Comparison of ENCODE assay signal across 13 cellular contexts in genomic region chr1:157597959-157598667, GRCh38. TPM values are rescaled to one million over a fixed set of nuclear protein-coding genes. Genes with fewer than 3 reads are reported as not detected.
DNase-seq lines count a peak whose midpoint lies in the region; ATAC-seq, FAIRE-seq and TF ChIP-seq lines count a peak whose summit lies in the region.
"Had no signal": no experiment of that assay in that cellular context is flagged by ENCODE, and none has a peak within 500 bp of the region (broad histone marks: within the 10 kb centered on the region; RNA-seq: fewer than 3 reads in every experiment).

TSS of gene FCRL4 (minus strand) at chr1:157598085. CDS start at chr1:157597944, 141 bp downstream.

- H2AK5ac ChIP-seq in mesendoderm (ENCODE audit: low read length): no peak within 1 kb of the TSS

- no peak for TF ChIP-seq CTCF in OCI-LY3 (IDR thresholded peaks at IDR 0.05; ENCODE audit: low read depth, low read length)
- TF ChIP-seq CTCF in uterus (IDR thresholded peaks at IDR 0.05): no peak

- H3K4me3 ChIP-seq in OCI-LY3 (ENCODE audit: low read length) (peak within 1 kb of the TSS; percentile 35), uterus (no peak within 1 kb of the TSS), mesendoderm (ENCODE audit: low read length) (no peak within 1 kb of the TSS)
- H3K4me3 ChIP-seq: hepatocyte had no signal

- DNase-seq in GM12891 (ENCODE audit: insufficient read length, low spot score) (no peak), NCI-H510A (lab: John Stamatoyannopoulos, UW) (no peak), uterus (no peak), NK-92 (lab: John Stamatoyannopoulos, UW; ENCODE audit: unreplicated experiment) (no peak), mesendoderm (no peak)
- DNase-seq: KBM-7, NCI-H526 treated with DMSO at 0.1 percent for 48 hours had no signal

- ATAC-seq in GM19438 (IDR thresholded peaks at IDR 0.05; ENCODE audit: low read depth, unreplicated experiment) (peak; percentile 54), HG02981 (IDR thresholded peaks at IDR 0.05; ENCODE audit: unreplicated experiment) (peak; percentile 69)

- H3K23ac ChIP-seq in mesendoderm (ENCODE audit: low read length): no peak within 1 kb of the TSS

- H3K9me3 ChIP-seq in OCI-LY3 (ENCODE audit: insufficient read depth, low read length) (no peaks in the 10 kb centered on the region), uterus (no peaks in the 10 kb centered on the region)

- WGBS in mesendoderm (ENCODE audit: extremely low coverage, insufficient coverage, low lambda C conversion rate): no CpG with 5 or more reads among the region's 2 CpGs

- peak within 1 kb of the TSS; percentile 64 for H3K4me2 ChIP-seq in OCI-LY3 (ENCODE audit: low read length)
- no peak within 1 kb of the TSS for H3K4me2 ChIP-seq in mesendoderm (ENCODE audit: low read length)
- H3K4me2 ChIP-seq: hepatocyte had no signal

- no peaks in the 10 kb centered on the region for H3K79me1 ChIP-seq in mesendoderm (ENCODE audit: low read length)

- peaks cover 43% of the 10 kb centered on the region for H3K4me1 ChIP-seq in OCI-LY3 (ENCODE audit: low read length)
- no peaks in the 10 kb centered on the region for H3K4me1 ChIP-seq in uterus
- no peaks in the 10 kb centered on the region for H3K4me1 ChIP-seq in mesendoderm (ENCODE audit: control insufficient read depth, low read depth, low read length)

- H3K36me3 ChIP-seq in OCI-LY3 (replicated peaks; ENCODE audit: low read depth, low read length) (no peaks in the 10 kb centered on the region), uterus (no peaks in the 10 kb centered on the region), mesendoderm (ENCODE audit: control insufficient read depth, insufficient read depth, low read length) (no peaks in the 10 kb centered on the region)

- H3K27me3 ChIP-seq in OCI-LY3 (ENCODE audit: low read depth, low read length): peaks cover 75% of the 10 kb centered on the region
- H3K27me3 ChIP-seq in uterus: no peaks in the 10 kb centered on the region
- no peaks in the 10 kb centered on the region for H3K27me3 ChIP-seq in mesendoderm (ENCODE audit: insufficient read depth, low read length, poor library complexity)
- H3K27me3 ChIP-seq: hepatocyte had no signal

- no peak within 1 kb of the TSS for H2BK15ac ChIP-seq in mesendoderm (replicated peaks; ENCODE audit: low read depth)

- H3K18ac ChIP-seq in mesendoderm (ENCODE audit: low read length): no peak within 1 kb of the TSS

- peaks cover 34% of the 10 kb centered on the region for H4K20me1 ChIP-seq in OCI-LY3 (ENCODE audit: insufficient read depth, low read length)

- intact Hi-C loops in uterus (cut with DNase I; ENCODE audit: low total_unique reads): no loop called here

- no peak within 1 kb of the TSS for H2AFZ ChIP-seq in OCI-LY3 (ENCODE audit: low read depth, low read length)
- H2AFZ ChIP-seq: hepatocyte had no signal

- H2BK120ac ChIP-seq in mesendoderm (ENCODE audit: low read depth, low read length): no peak within 1 kb of the TSS

- no peak within 1 kb of the TSS for H2BK5ac ChIP-seq in mesendoderm (ENCODE audit: low read length)

- no peak for TF ChIP-seq POLR2A in GM12891 (IDR thresholded peaks at IDR 0.05; ENCODE audit: low read depth, low read length)
- TF ChIP-seq POLR2A in uterus (IDR thresholded peaks at IDR 0.05): no peak

- H3K79me2 ChIP-seq in OCI-LY3 (ENCODE audit: low read length) (no peaks in the 10 kb centered on the region), mesendoderm (ENCODE audit: control insufficient read depth, insufficient read depth, low read length) (no peaks in the 10 kb centered on the region)
- H3K79me2 ChIP-seq: hepatocyte had no signal

- H4K5ac ChIP-seq in mesendoderm (ENCODE audit: low read length): no peak within 1 kb of the TSS

- H4K8ac ChIP-seq in mesendoderm (ENCODE audit: low read depth, low read length): no peak within 1 kb of the TSS

- peak; percentile 52 for FAIRE-seq in GM12891 (lab: Jason Lieb, UNC)

- no peak within 1 kb of the TSS; the same call in 1 of the 2 replicates for H3K9ac ChIP-seq in OCI-LY3 (ENCODE audit: low read length)
- no peak within 1 kb of the TSS for H3K9ac ChIP-seq in mesendoderm (ENCODE audit: low read length)

- H3K4ac ChIP-seq in mesendoderm (ENCODE audit: low read depth, low read length): no peak within 1 kb of the TSS

- H3K56ac ChIP-seq in mesendoderm (ENCODE audit: low read length): no peak within 1 kb of the TSS

- H3K27ac ChIP-seq in OCI-LY3 (ENCODE audit: low read length) (peak within 1 kb of the TSS; percentile 71), uterus (no peak within 1 kb of the TSS), mesendoderm (ENCODE audit: low read depth, low read length) (no peak within 1 kb of the TSS)
- H3K27ac ChIP-seq: hepatocyte had no signal

TF ChIP-seq in GM12891, 5 proteins besides CTCF, POLR2A, EP300 and RAD21:
- TF ChIP-seq POU2F2 (IDR thresholded peaks at IDR 0.05; ENCODE audit: low read depth, low read length) (no peak), SPI1 (IDR thresholded peaks at IDR 0.05; ENCODE audit: low read depth, low read length) (peak; percentile 46; the same call in 1 of the 2 replicates)

RNA-seq across cellular contexts. Expression of gene FCRL4, which starts in this region (rescaled TPM):
- 0.58 TPM for polyA plus RNA-seq in GM12891 (2012; ENCODE audit: low read depth, missing spikeins)
- total RNA-seq in uterus: not detected
- polyA plus RNA-seq in mesendoderm (2013, experiment 1 of 2): not detected
- not detected for polyA plus RNA-seq in mesendoderm (2013, experiment 2 of 2)
- total RNA-seq: dermis microvascular lymphatic vessel endothelial cell, hepatocyte, subcutaneous adipose tissue had no signal
- polyA plus RNA-seq: hepatocyte had no signal
